ENCODE assay signal across 1 cellular context in genomic region chr22:38290347-38290746, GRCh38.
TF ChIP-seq lines count a peak whose summit lies in the region.

No MANE protein-coding gene starts in this region.

TF ChIP-seq in IMR-90, 13 proteins besides CTCF, POLR2A, EP300 and RAD21 (continued from another document):
- TF ChIP-seq ELK1 (IDR thresholded peaks at IDR 0.05; ENCODE audit: borderline replicate concordance, low read depth, low read length) (no peak), FOS (IDR thresholded peaks at IDR 0.05; ENCODE audit: low read depth, low read length) (no peak), USF2 (IDR thresholded peaks at IDR 0.05; ENCODE audit: low read depth, low read length) (no peak)
TF ChIP-seq in IMR-90: peak in this region for 0.
